11 cellular contexts compared by ENCODE assay signal in the genomic region with DNA sequence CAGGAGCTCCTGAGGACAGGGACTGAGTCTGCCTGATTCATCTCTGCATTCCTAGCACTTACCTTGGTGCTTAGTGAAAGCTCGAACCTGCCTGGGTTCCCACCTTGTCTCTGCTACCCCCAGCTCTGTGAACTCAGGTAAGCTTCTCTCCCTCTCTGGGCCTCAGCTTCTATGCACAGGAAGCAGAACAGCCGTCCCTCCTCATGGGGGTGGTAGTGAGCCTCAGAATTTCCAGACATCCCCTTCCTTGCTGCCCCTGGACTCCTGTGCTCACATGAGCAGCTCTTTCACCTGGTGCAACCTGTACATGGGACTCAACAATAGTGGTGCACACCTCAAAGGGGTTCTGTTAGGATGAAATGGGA. TPM values are rescaled to one million over a fixed set of nuclear protein-coding genes. Genes with fewer than 3 reads are reported as not detected.
DNase-seq lines count a peak whose midpoint lies in the region; ATAC-seq and TF ChIP-seq lines count a peak whose summit lies in the region.
"Had no signal": no experiment of that assay in that cellular context is flagged by ENCODE, and none has a peak within 500 bp of the region (broad histone marks: within the 10 kb centered on the region; RNA-seq: fewer than 3 reads in every experiment).

No MANE protein-coding gene starts in this region.

- H3K36me3 Mint-ChIP-seq in activated naive CD4-positive, alpha-beta T cell treated with anti-CD3 and anti-CD28 coated beads for 36 hours (ENCODE audit: low read depth): no peaks in the 10 kb centered on the region
- H3K36me3 Mint-ChIP-seq in activated T-helper 17 cell treated with anti-CD3 and anti-CD28 coated beads, Interleukin-2, amount 50 U/mL, for 72 hours (ENCODE audit: low read depth): no peaks in the 10 kb centered on the region

- intact Hi-C loops in activated naive CD4-positive, alpha-beta T cell treated with anti-CD3 and anti-CD28 coated beads for 36 hours (cut with micrococcal nuclease): no loop called here

- H3K27me3 Mint-ChIP-seq in activated naive CD4-positive, alpha-beta T cell treated with anti-CD3 and anti-CD28 coated beads for 36 hours (ENCODE audit: low read depth): no peaks in the 10 kb centered on the region
- no peaks in the 10 kb centered on the region for H3K27me3 Mint-ChIP-seq in activated T-helper 17 cell treated with anti-CD3 and anti-CD28 coated beads, Interleukin-2, amount 50 U/mL, for 72 hours
- H3K27me3 Mint-ChIP-seq: CD4-positive, alpha-beta T cell had no signal

- TF ChIP-seq RAD21 in Ishikawa (IDR thresholded peaks at IDR 0.05; ENCODE audit: low read depth): peak; percentile 70

- H3K27me3 ChIP-seq in BE2C (no peaks in the 10 kb centered on the region), muscle layer of colon (ENCODE audit: control insufficient read depth in 1 of 2, insufficient read depth in 2 of 2, low read length in 2 of 2) (no peaks in the 10 kb centered on the region)

- H3K4me3 ChIP-seq in BE2C (ENCODE audit: low read depth, low read length) (no peak overlapping the region), epithelial cell of proximal tubule (ENCODE audit: low read depth, low read length) (no peak overlapping the region), muscle layer of colon (ENCODE audit: low read depth in 1 of 2, low read length in 2 of 2) (peak overlapping the region in 1 of 2 donors; percentile 7)

- TF ChIP-seq EP300 in Ishikawa (IDR thresholded peaks at IDR 0.05; ENCODE audit: borderline replicate concordance): no peak

- H3K9ac ChIP-seq in muscle layer of colon (ENCODE audit: low read length): no peak overlapping the region

- no peaks in the 10 kb centered on the region for H3K36me3 ChIP-seq in BE2C
- no peaks in the 10 kb centered on the region for H3K36me3 ChIP-seq in muscle layer of colon (ENCODE audit: insufficient read depth, low read length)

- no peak overlapping the region for H3K27ac Mint-ChIP-seq in activated naive CD4-positive, alpha-beta T cell treated with anti-CD3 and anti-CD28 coated beads for 36 hours
- no peak overlapping the region for H3K27ac Mint-ChIP-seq in activated T-helper 17 cell treated with anti-CD3 and anti-CD28 coated beads, Interleukin-2, amount 50 U/mL, for 72 hours
- H3K27ac Mint-ChIP-seq: CD4-positive, alpha-beta T cell had no signal

- H3K4me3 Mint-ChIP-seq in activated naive CD4-positive, alpha-beta T cell treated with anti-CD3 and anti-CD28 coated beads for 36 hours: no peak overlapping the region
- no peak overlapping the region for H3K4me3 Mint-ChIP-seq in activated T-helper 17 cell treated with anti-CD3 and anti-CD28 coated beads, Interleukin-2, amount 50 U/mL, for 72 hours
- H3K4me3 Mint-ChIP-seq: CD4-positive, alpha-beta T cell had no signal

- H3K9me3 Mint-ChIP-seq in activated naive CD4-positive, alpha-beta T cell treated with anti-CD3 and anti-CD28 coated beads for 36 hours: no peaks in the 10 kb centered on the region
- no peaks in the 10 kb centered on the region for H3K9me3 Mint-ChIP-seq in activated T-helper 17 cell treated with anti-CD3 and anti-CD28 coated beads, Interleukin-2, amount 50 U/mL, for 72 hours
- H3K9me3 Mint-ChIP-seq: CD4-positive, alpha-beta T cell had no signal

- peaks cover 9% of the 10 kb centered on the region for H3K4me1 ChIP-seq in BE2C
- peaks cover 32% of the 10 kb centered on the region for H3K4me1 ChIP-seq in muscle layer of colon (ENCODE audit: insufficient read depth, low read length)

- H3K27ac ChIP-seq in muscle layer of colon (ENCODE audit: low read depth, low read length): peak overlapping the region; percentile 64
- no peak overlapping the region for H3K27ac ChIP-seq in substantia nigra (ENCODE audit: low read depth, low read length, poor library complexity, severe bottlenecking)

- H3K9me3 ChIP-seq in BE2C (no peaks in the 10 kb centered on the region; the same call in 1 of the 2 replicates), muscle layer of colon (ENCODE audit: low read length) (no peaks in the 10 kb centered on the region)

- H3K4me1 Mint-ChIP-seq in activated naive CD4-positive, alpha-beta T cell treated with anti-CD3 and anti-CD28 coated beads for 36 hours (ENCODE audit: low read depth): no peaks in the 10 kb centered on the region
- H3K4me1 Mint-ChIP-seq in activated T-helper 17 cell treated with anti-CD3 and anti-CD28 coated beads, Interleukin-2, amount 50 U/mL, for 72 hours: no peaks in the 10 kb centered on the region

- no peak for ATAC-seq in activated T-helper 17 cell treated with anti-CD3 and anti-CD28 coated beads, Interleukin-2, amount 50 U/mL, for 72 hours (replicated peaks)

- CTCF ChIA-PET in activated naive CD4-positive, alpha-beta T cell treated with anti-CD3 and anti-CD28 coated beads for 36 hours (lab: Charles Lee): no interaction called here

- DNase-seq in BE2C: no peak
- DNase-seq in epithelial cell of proximal tubule (ENCODE audit: low read depth): no peak
- no peak for DNase-seq in activated naive CD4-positive, alpha-beta T cell treated with anti-CD3 and anti-CD28 coated beads for 36 hours
- no peak for DNase-seq in amniotic stem cell (lab: John Stamatoyannopoulos, UW)
- DNase-seq in substantia nigra (lab: John Stamatoyannopoulos, UW): no peak
- DNase-seq: effector CD4-positive, alpha-beta T cell; NCI-H510A had no signal

- TF ChIP-seq CTCF in BE2C (IDR thresholded peaks at IDR 0.05; ENCODE audit: low read depth, low read length) (peak; percentile 37), epithelial cell of proximal tubule (conservative IDR thresholded peaks at IDR 0.05; ENCODE audit: low read depth, low read length) (peak; percentile 46)

TF ChIP-seq in Ishikawa, 13 proteins besides CTCF, POLR2A, EP300 and RAD21:
- no peak for TF ChIP-seq ZBTB7A (IDR thresholded peaks at IDR 0.05; ENCODE audit: low read depth)
- no peak for TF ChIP-seq FOXM1 (IDR thresholded peaks at IDR 0.05; ENCODE audit: borderline replicate concordance, low read depth)
- no peak for TF ChIP-seq NFIC (IDR thresholded peaks at IDR 0.05)
- no peak for TF ChIP-seq CREB1 (IDR thresholded peaks at IDR 0.05; ENCODE audit: low read depth)
TF ChIP-seq in Ishikawa: peak in this region for 0.

RNA-seq across cellular contexts. Expression of a gene that starts 50.8 kb away (rescaled TPM):
- not detected for polyA plus RNA-seq in BE2C (2012; ENCODE audit: insufficient read depth, insufficient read length, low read depth)
- 0.80 and 1.2 TPM in 2 replicates for total RNA-seq in epithelial cell of proximal tubule
- total RNA-seq in activated naive CD4-positive, alpha-beta T cell treated with anti-CD3 and anti-CD28 coated beads for 36 hours: not detected
- not detected for total RNA-seq in activated T-helper 17 cell treated with anti-CD3 and anti-CD28 coated beads, Interleukin-2, amount 50 U/mL, for 72 hours
- total RNA-seq: CD4-positive, alpha-beta T cell had no signal
